10 cellular contexts compared by ENCODE assay signal in the genomic region with DNA sequence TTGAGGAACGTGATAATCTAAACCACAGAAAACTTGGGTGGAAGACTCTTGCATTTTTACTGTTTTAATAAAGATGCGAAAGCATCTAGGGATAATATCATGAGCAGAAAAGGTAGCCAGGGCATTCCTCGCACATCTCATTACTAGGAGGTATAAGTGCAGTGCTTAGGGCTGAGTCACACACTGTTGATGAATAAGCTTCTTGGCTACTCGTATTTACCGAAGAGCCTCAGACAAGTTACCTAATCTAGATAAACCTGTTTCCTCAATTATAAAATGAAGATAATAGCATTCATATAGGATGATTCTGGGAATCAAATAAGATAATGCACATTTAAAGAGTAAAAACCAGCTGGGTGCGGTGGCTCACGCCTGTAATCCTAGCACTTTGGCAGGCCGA. TPM values are rescaled to one million over a fixed set of nuclear protein-coding genes. Genes with fewer than 3 reads are reported as not detected.
DNase-seq lines count a peak whose midpoint lies in the region; ATAC-seq, FAIRE-seq and TF ChIP-seq lines count a peak whose summit lies in the region.
"Had no signal": no experiment of that assay in that cellular context is flagged by ENCODE, and none has a peak within 500 bp of the region (broad histone marks: within the 10 kb centered on the region; RNA-seq: fewer than 3 reads in every experiment).

No MANE protein-coding gene starts in this region.

- no peak for ATAC-seq in activated T-cell treated with anti-CD3 and anti-CD28 coated beads, Interleukin-2, amount 50 U/mL, for 72 hours (replicated peaks in 1 of 2)
- ATAC-seq in GM18520 (IDR thresholded peaks at IDR 0.05; ENCODE audit: unreplicated experiment): no peak

- peak overlapping the region; percentile 57 for H3K9ac ChIP-seq in smooth muscle cell (ENCODE audit: low read depth)

- no peaks in the 10 kb centered on the region for H3K9me3 Mint-ChIP-seq in activated T-cell treated with anti-CD3 and anti-CD28 coated beads, Interleukin-2, amount 50 U/mL, for 72 hours

- no peaks in the 10 kb centered on the region for H3K4me1 ChIP-seq in smooth muscle cell (ENCODE audit: low read depth)

- no peak for TF ChIP-seq CTCF in epithelial cell of esophagus (IDR thresholded peaks at IDR 0.05; ENCODE audit: insufficient read depth, low read depth, low read length, missing control alignments)
- no peak for TF ChIP-seq CTCF in smooth muscle cell (IDR thresholded peaks at IDR 0.05; ENCODE audit: borderline replicate concordance, insufficient read depth, poor library complexity, severe bottlenecking)
- TF ChIP-seq CTCF in GM13976 (IDR thresholded peaks at IDR 0.05; ENCODE audit: borderline replicate concordance, control extremely low read depth, extremely low read depth, insufficient read depth, missing control alignments): no peak

- in situ Hi-C loops in GM13976 (cut with MboI; ENCODE audit: low sequenced_read_pairs, unreplicated experiment) (no loop called here), G401 (cut with HindIII; ENCODE audit: low sequenced_read_pairs) (no loop called here)

- peak overlapping the region; percentile 93 for H3K27ac Mint-ChIP-seq in activated T-cell treated with anti-CD3 and anti-CD28 coated beads, Interleukin-2, amount 50 U/mL, for 72 hours

- H3K4me3 ChIP-seq in epithelial cell of esophagus (ENCODE audit: low read length) (no peak overlapping the region), smooth muscle cell (peak overlapping the region; percentile 60)

- H2AFZ ChIP-seq in smooth muscle cell (ENCODE audit: low read depth): peak overlapping the region; percentile 86

- H3K36me3 Mint-ChIP-seq in activated T-cell treated with anti-CD3 and anti-CD28 coated beads, Interleukin-2, amount 50 U/mL, for 72 hours (ENCODE audit: insufficient read depth in 2 of 2): peaks cover 0 to under 1% of the 10 kb centered on the region in 2 donors

- no peak for FAIRE-seq in RCC 7860 (lab: Jason Lieb, UNC)

- no peaks in the 10 kb centered on the region for H3K9me3 ChIP-seq in smooth muscle cell (replicated peaks; ENCODE audit: low read depth)
- H3K9me3 ChIP-seq: right atrium auricular region, tibial nerve had no signal

- DNase-seq in activated T-cell treated with anti-CD3 and anti-CD28 coated beads, Interleukin-2, amount 50 U/mL, for 72 hours: no peak
- no peak for DNase-seq in activated T-cell treated with anti-CD3 and anti-CD28 coated beads for 4 hours
- DNase-seq in RCC 7860 (ENCODE audit: low spot score): peak; percentile 37
- DNase-seq in epithelial cell of esophagus (ENCODE audit: low read depth): peak; percentile 92
- DNase-seq in smooth muscle cell (lab: John Stamatoyannopoulos, UW; ENCODE audit: unreplicated experiment): no peak
- no peak for DNase-seq in GM13976 (ENCODE audit: low spot score)
- DNase-seq in G401 (ENCODE audit: low spot score): no peak

- H3K4me3 Mint-ChIP-seq in activated T-cell treated with anti-CD3 and anti-CD28 coated beads, Interleukin-2, amount 50 U/mL, for 72 hours: peak overlapping the region; percentile 91 to 92

- peak overlapping the region; percentile 79 for H3K27ac ChIP-seq in smooth muscle cell (ENCODE audit: low read depth)
- H3K27ac ChIP-seq: right atrium auricular region had no signal

- peaks cover 17% of the 10 kb centered on the region for H3K4me1 Mint-ChIP-seq in activated T-cell treated with anti-CD3 and anti-CD28 coated beads, Interleukin-2, amount 50 U/mL, for 72 hours (ENCODE audit: low read depth)

- H3K27me3 Mint-ChIP-seq in activated T-cell treated with anti-CD3 and anti-CD28 coated beads, Interleukin-2, amount 50 U/mL, for 72 hours (ENCODE audit: low read depth): peaks cover 21% of the 10 kb centered on the region

- peaks cover 20% of the 10 kb centered on the region for H3K27me3 ChIP-seq in smooth muscle cell (ENCODE audit: low read depth)
- H3K27me3 ChIP-seq: right atrium auricular region had no signal

- H3K36me3 ChIP-seq in smooth muscle cell (ENCODE audit: low read depth): peaks cover 10% of the 10 kb centered on the region

- no peaks in the 10 kb centered on the region for H4K20me1 ChIP-seq in smooth muscle cell (ENCODE audit: low read depth)

- peaks cover 16% of the 10 kb centered on the region for H3F3A ChIP-seq in smooth muscle cell (ENCODE audit: low read depth)

- peak overlapping the region; percentile 95 for H3K4me2 ChIP-seq in smooth muscle cell

- no peaks in the 10 kb centered on the region for H3K79me2 ChIP-seq in smooth muscle cell (ENCODE audit: low read depth)

- WGBS in smooth muscle cell (ENCODE audit: low lambda C conversion rate): 67% methylated on average over 8 of the region's 8 CpGs

RNA-seq across cellular contexts. Expression of a gene that starts 0.8 kb away (rescaled TPM):
- total RNA-seq in activated T-cell treated with anti-CD3 and anti-CD28 coated beads, Interleukin-2, amount 50 U/mL, for 72 hours: under 1 TPM; 0.14 TPM
- not detected in 2 replicates for total RNA-seq in smooth muscle cell
- polyA plus RNA-seq in smooth muscle cell: not detected in 2 replicates
- 0.18 and 0.95 TPM in 2 replicates for total RNA-seq in G401 (2014; rRNA removed; shearing (Covaris generic))

RNA-seq across cellular contexts. Expression of a gene that starts 19.9 kb away (rescaled TPM):
- total RNA-seq in activated T-cell treated with anti-CD3 and anti-CD28 coated beads, Interleukin-2, amount 50 U/mL, for 72 hours: 10 to 100 TPM; 58.3 to 62.9 TPM
- total RNA-seq in smooth muscle cell: 13.0 and 27.9 TPM in 2 replicates
- polyA plus RNA-seq in smooth muscle cell: 15.9 and 16.2 TPM in 2 replicates
- total RNA-seq in G401 (2014; rRNA removed; shearing (Covaris generic)): 41.1 and 58.3 TPM in 2 replicates

RNA-seq across cellular contexts. Expression of a gene that starts 20.1 kb away (rescaled TPM):
- 10 to 100 TPM; 26.5 to 26.9 TPM for total RNA-seq in activated T-cell treated with anti-CD3 and anti-CD28 coated beads, Interleukin-2, amount 50 U/mL, for 72 hours
- 7.3 and 14.0 TPM in 2 replicates for total RNA-seq in smooth muscle cell
- polyA plus RNA-seq in smooth muscle cell: 35.2 and 43.7 TPM in 2 replicates
- total RNA-seq in G401 (2014; rRNA removed; shearing (Covaris generic)): 33.2 and 48.0 TPM in 2 replicates

Comparison
In these comparisons a context has a peak if more than half of its experiments do, and no peak if none do; other contexts are left out.
1. DNase-seq: peak in RCC 7860 (single experiment) and epithelial cell of esophagus (single experiment); none in activated T-cell treated with anti-CD3 and anti-CD28 coated beads, Interleukin-2, amount 50 U/mL, for 72 hours (0 of 2), activated T-cell treated with anti-CD3 and anti-CD28 coated beads for 4 hours (single experiment), smooth muscle cell (single experiment), GM13976 (single experiment) and G401 (single experiment).